In the genomic region with DNA sequence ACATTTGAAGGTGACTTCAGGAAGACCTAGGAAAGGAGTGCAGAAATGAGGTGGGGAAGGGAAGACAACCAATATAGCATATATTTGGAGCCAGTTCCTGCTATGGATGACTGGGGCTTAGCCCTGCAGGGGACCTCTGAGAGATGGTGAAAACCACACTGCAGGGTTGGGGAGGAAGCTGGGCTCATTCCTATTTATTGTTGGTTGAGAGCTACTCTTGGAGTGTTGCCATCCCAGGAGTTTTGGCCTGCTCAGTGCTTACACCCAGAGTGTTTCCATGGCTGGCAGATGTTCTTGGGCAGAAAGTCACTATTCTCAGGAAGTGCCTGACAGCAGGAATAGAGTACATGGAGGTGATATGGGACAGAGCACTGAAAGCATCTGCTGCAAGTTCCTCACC, we compare ENCODE assay signal across 16 cellular contexts.
"Had no signal": no experiment of that assay in that cellular context is flagged by ENCODE, and none has a peak within 500 bp of the region (broad histone marks: within the 10 kb centered on the region; RNA-seq: fewer than 3 reads in every experiment).

No MANE protein-coding gene starts in this region.

- H3K4me1 ChIP-seq: gastroesophageal sphincter, left lung, pancreas, tibial nerve, uterus had no signal

- H3K36me3 ChIP-seq: gastroesophageal sphincter, left lung, pancreas, tibial nerve, uterus had no signal

- ATAC-seq: activated T-helper 17 cell treated with anti-CD3 and anti-CD28 coated beads, Interleukin-2, amount 50 U/mL, for 72 hours; gastroesophageal sphincter; left lung; naive thymus-derived CD8-positive, alpha-beta T cell; pancreas had no signal

- H3K9me3 ChIP-seq: gastroesophageal sphincter, left lung, pancreas, tibial nerve, uterus had no signal

- H3K27me3 ChIP-seq: pancreas, tibial nerve, uterus had no signal

- H3K4me3 ChIP-seq: gastroesophageal sphincter, left lung, pancreas, tibial nerve, uterus had no signal

- H3K27ac ChIP-seq: gastroesophageal sphincter, left lung, pancreas, tibial nerve, uterus, VCaP had no signal

- DNase-seq: activated CD4-positive, alpha-beta T cell treated with anti-CD3 and anti-CD28 coated beads for 1 hour; activated CD4-positive, alpha-beta T cell treated with anti-CD3 and anti-CD28 coated beads, Interleukin-2, amount 50 U/mL, for 4 hours; activated naive CD4-positive, alpha-beta T cell treated with Interleukin-2 at 50 U/mL for 16 hours; aorta; erythroblast; left lung; naive thymus-derived CD8-positive, alpha-beta T cell; pancreas; stimulated activated CD4-positive, alpha-beta T cell treated with anti-CD3 and anti-CD28 coated beads, Interleukin-4, amount 100 ng/mL, for 1 hour; stimulated activated naive CD4-positive, alpha-beta T cell; T1000; uterus had no signal
